ENCODE assay signal across 8 cellular contexts in the genomic region with DNA sequence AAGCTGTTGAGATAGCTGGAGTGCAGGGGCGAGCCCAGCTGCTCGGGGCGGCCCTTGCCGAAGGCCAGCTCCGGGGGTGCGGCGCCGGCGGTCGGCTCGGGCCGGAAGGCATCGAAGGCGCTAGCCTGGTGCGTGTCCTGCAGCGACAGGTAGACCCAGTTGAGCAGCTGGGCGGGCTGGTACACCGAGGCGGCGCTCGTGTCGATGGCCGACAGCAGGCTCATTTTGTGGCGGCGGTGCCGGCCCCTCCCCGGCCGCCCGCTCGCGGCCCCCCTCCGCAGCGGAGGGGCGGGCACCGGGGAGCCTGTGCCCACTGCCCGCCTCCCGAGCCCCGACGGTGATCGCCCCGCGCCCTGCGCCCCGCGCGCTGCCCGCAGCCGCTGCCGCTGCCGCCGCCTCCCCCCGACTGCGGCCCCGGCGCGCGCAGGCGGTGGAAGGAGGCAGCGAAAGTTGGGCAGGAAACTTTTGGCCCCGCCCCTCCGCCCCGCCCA. TPM values are rescaled to one million over a fixed set of nuclear protein-coding genes. Genes with fewer than 3 reads are reported as not detected.
DNase-seq lines count a peak whose midpoint lies in the region; ATAC-seq, FAIRE-seq and TF ChIP-seq lines count a peak whose summit lies in the region.

TSS of gene ZCCHC24 (minus strand) at position 408 of the 491 bp plus-strand sequence. CDS start at position 224, 184 bp downstream.

- H3K4me1 ChIP-seq in Caco-2 = peaks cover 9% of the 10 kb centered on the region; the same call in 1 of the 2 replicates
- H3K4me1 ChIP-seq in muscle layer of duodenum (ENCODE audit: control insufficient read depth in 1 of 2, insufficient read depth in 2 of 2, low read length in 2 of 2) = peaks cover 22 to 37% of the 10 kb centered on the region in 2 donors

- H3K27ac Mint-ChIP-seq in Caco-2 (ENCODE audit: unreplicated experiment) = no peak within 1 kb of the TSS

- H3K4me3 Mint-ChIP-seq in Caco-2 (ENCODE audit: unreplicated experiment) = peak within 1 kb of the TSS; percentile 78

- peaks cover 26% of the 10 kb centered on the region for H3K4me1 Mint-ChIP-seq in Caco-2 (ENCODE audit: low read depth, unreplicated experiment)

- H3K27me3 Mint-ChIP-seq in Caco-2 (ENCODE audit: insufficient read depth, unreplicated experiment) = no peaks in the 10 kb centered on the region

- no peaks in the 10 kb centered on the region for H3K9me3 ChIP-seq in Caco-2
- H3K9me3 ChIP-seq in muscle layer of duodenum (ENCODE audit: control insufficient read depth in 1 of 2, low read length in 2 of 2) = no peaks in the 10 kb centered on the region

- CTCF ChIA-PET in Caco-2 (lab: Charles Lee) = interaction anchor here (0.7 to 2.5 kb wide), 5 partner anchors 9 to 99 kb away, joined by 3 to 9 read pairs (median 8); no protein-coding TSS in a partner anchor

- H3K9me3 Mint-ChIP-seq in Caco-2 (ENCODE audit: unreplicated experiment) = no peaks in the 10 kb centered on the region

- intact Hi-C loops in Caco-2 (cut with micrococcal nuclease; ENCODE audit: unreplicated experiment) = loop anchor here (2.0 kb wide), 1 partner anchor 20 kb away; no protein-coding TSS in a partner anchor

- DNase-seq in Caco-2 (peak; percentile 62 to 69), GM19239 (ENCODE audit: insufficient read length, low spot score) (peak; percentile 67), SW480 (ENCODE audit: low spot score) (peak; percentile 58), epithelial cell of esophagus (ENCODE audit: low read depth) (peak; percentile 66), ureter (ENCODE audit: low spot score) (peak; percentile 72), AML-193 (lab: John Stamatoyannopoulos, UW) (no peak)

- peaks cover 18% of the 10 kb centered on the region for H3K36me3 Mint-ChIP-seq in Caco-2 (ENCODE audit: insufficient read depth, unreplicated experiment)

- H3K4me3 ChIP-seq in Caco-2 (ENCODE audit: low read depth, low read length) (peak within 1 kb of the TSS; percentile 77), epithelial cell of esophagus (ENCODE audit: low read length) (peak within 1 kb of the TSS; percentile 41), muscle layer of duodenum (ENCODE audit: low read depth in 1 of 2, low read length in 2 of 2) (peak within 1 kb of the TSS; percentile 79 to 81)

- POLR2A ChIA-PET in Caco-2 (lab: Charles Lee) = interaction anchor here (0.6 kb wide), 1 partner anchor 98 kb away, joined by 3 read pairs; the partner anchor contains the start of gene PPIF

- FAIRE-seq in GM19239 (lab: Jason Lieb, UNC) = no peak

- TF ChIP-seq CTCF in Caco-2 (IDR thresholded peaks at IDR 0.05; ENCODE audit: insufficient read depth in 1 of 2, low read depth in 1 of 2, low read length in 1 of 2, severe bottlenecking in 1 of 2, unreplicated experiment in 1 of 2) = no peak
- TF ChIP-seq CTCF in epithelial cell of esophagus (IDR thresholded peaks at IDR 0.05; ENCODE audit: insufficient read depth, low read depth, low read length, missing control alignments) = no peak

- no peaks in the 10 kb centered on the region for H3K27me3 ChIP-seq in Caco-2 (replicated peaks; ENCODE audit: control insufficient read depth, insufficient read depth, low read length)
- H3K27me3 ChIP-seq in muscle layer of duodenum (ENCODE audit: low read depth, low read length) = no peaks in the 10 kb centered on the region

- peak within 1 kb of the TSS; percentile 95 for H3K27ac ChIP-seq in muscle layer of duodenum (ENCODE audit: low read length)

- no peaks in the 10 kb centered on the region for H3K36me3 ChIP-seq in Caco-2 (ENCODE audit: control insufficient read depth, insufficient read depth, low read length)
- H3K36me3 ChIP-seq in muscle layer of duodenum (ENCODE audit: control insufficient read depth in 1 of 2, insufficient read depth in 2 of 2, low read length in 2 of 2) = peaks cover 0 to 1% of the 10 kb centered on the region in 2 donors

- BruUV-seq in Caco-2 (replicated peaks; lab: Mats Ljungman, UMichigan) = no TSS peak

- ATAC-seq in HG03139 (IDR thresholded peaks at IDR 0.05; ENCODE audit: unreplicated experiment) = peak; percentile 33

RNA-seq across cellular contexts. Expression of gene ZCCHC24, which starts in this region (rescaled TPM):
- total RNA-seq in Caco-2 (2022) = 2.5 and 3.1 TPM in 2 replicates
- total RNA-seq in ureter = 33.9 TPM

Comparison
In these comparisons a context has a peak if more than half of its experiments do, and no peak if none do; other contexts are left out.
1. DNase-seq: peak in Caco-2 (2 of 2), GM19239 (single experiment), SW480 (single experiment), epithelial cell of esophagus (single experiment) and ureter (single experiment); none in AML-193 (0 of 2).
2. Peak in every context shown above with its lines, with median percentiles within 50 percentile points of each other: H3K4me3 ChIP-seq.